In the genomic region with DNA sequence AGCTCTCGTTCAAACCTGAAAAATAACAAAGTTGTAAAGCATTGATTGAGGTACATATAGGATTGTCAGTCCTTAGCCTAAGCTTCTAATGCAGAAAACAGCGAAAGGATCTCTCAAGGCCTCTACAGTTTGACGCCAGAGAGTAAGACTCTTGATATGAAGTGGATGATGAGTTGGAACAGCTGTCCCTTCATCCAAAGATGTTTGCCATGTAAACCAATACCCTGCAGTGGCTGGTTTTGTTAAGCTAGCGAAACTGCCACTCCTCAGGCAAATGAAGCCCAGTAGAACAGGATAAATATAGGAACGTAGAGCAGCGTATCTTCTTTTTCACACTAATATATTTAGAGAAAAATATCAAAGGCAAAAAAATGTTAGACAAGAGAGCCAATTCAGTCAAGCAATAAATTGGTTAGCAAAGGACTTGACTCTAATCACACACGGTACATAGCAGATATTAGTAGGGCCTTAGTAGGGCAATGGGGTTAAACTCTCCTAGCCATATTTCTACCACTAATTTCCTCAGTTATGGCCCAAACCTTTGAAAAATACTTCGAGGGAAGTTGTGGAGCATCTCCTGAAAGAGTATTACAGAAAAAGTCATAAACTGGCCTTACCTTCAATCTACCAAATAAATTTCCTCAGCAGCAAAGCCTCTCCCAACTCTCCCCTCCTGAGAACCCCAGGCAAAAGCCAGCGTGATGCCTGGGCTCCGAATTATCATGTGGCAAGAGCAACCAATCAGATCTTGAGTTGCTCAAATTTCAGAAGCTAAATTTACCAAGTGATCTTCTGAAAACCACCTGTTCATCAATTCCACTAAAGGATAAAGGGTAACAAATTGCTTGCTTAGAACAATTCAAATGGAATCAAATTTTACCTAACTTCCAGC, we compare ENCODE assay signal across 18 cellular contexts. TPM values are rescaled to one million over a fixed set of nuclear protein-coding genes. Genes with fewer than 3 reads are reported as not detected.
DNase-seq lines count a peak whose midpoint lies in the region; ATAC-seq and TF ChIP-seq lines count a peak whose summit lies in the region.
"Had no signal": no experiment of that assay in that cellular context is flagged by ENCODE, and none has a peak within 500 bp of the region (broad histone marks: within the 10 kb centered on the region; RNA-seq: fewer than 3 reads in every experiment).

A gene with protein sequence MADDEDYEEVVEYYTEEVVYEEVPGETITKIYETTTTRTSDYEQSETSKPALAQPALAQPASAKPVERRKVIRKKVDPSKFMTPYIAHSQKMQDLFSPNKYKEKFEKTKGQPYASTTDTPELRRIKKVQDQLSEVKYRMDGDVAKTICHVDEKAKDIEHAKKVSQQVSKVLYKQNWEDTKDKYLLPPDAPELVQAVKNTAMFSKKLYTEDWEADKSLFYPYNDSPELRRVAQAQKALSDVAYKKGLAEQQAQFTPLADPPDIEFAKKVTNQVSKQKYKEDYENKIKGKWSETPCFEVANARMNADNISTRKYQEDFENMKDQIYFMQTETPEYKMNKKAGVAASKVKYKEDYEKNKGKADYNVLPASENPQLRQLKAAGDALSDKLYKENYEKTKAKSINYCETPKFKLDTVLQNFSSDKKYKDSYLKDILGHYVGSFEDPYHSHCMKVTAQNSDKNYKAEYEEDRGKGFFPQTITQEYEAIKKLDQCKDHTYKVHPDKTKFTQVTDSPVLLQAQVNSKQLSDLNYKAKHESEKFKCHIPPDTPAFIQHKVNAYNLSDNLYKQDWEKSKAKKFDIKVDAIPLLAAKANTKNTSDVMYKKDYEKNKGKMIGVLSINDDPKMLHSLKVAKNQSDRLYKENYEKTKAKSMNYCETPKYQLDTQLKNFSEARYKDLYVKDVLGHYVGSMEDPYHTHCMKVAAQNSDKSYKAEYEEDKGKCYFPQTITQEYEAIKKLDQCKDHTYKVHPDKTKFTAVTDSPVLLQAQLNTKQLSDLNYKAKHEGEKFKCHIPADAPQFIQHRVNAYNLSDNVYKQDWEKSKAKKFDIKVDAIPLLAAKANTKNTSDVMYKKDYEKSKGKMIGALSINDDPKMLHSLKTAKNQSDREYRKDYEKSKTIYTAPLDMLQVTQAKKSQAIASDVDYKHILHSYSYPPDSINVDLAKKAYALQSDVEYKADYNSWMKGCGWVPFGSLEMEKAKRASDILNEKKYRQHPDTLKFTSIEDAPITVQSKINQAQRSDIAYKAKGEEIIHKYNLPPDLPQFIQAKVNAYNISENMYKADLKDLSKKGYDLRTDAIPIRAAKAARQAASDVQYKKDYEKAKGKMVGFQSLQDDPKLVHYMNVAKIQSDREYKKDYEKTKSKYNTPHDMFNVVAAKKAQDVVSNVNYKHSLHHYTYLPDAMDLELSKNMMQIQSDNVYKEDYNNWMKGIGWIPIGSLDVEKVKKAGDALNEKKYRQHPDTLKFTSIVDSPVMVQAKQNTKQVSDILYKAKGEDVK (N-terminal part only) (minus strand): TSS at position 696 of the 892 bp plus-strand sequence. CDS start 1,320 bp downstream, outside the sequence.

- DNase-seq in COLO668 (lab: John Stamatoyannopoulos, UW; ENCODE audit: unreplicated experiment) (peak; percentile 40), LHCN-M2 (ENCODE audit: low read depth) (peak; percentile 92), NCI-H2171 treated with DMSO at 0.1 percent for 48 hours (lab: John Stamatoyannopoulos, UW) (peak; percentile 90), WTC11 (ENCODE audit: low spot score) (no peak), GM23248 (no peak), cerebellum (ENCODE audit: low spot score) (no peak)
- DNase-seq in activated CD8-positive, alpha-beta memory T cell treated with anti-CD3 and anti-CD28 coated beads, Interleukin-2, amount 50 U/mL, for 48 hours: no peak
- DNase-seq: activated CD4-positive, alpha-beta T cell treated with anti-CD3 and anti-CD28 coated beads, Interleukin-2, amount 10 ng/mL, durations not matched to agents 24 days and 14 days; central memory CD4-positive, alpha-beta T cell; COR-L47; GOT3; mesendoderm; nucleus accumbens; spleen; stimulated activated naive CD8-positive, alpha-beta T cell treated with anti-CD3 and anti-CD28 coated beads, Interleukin-15, amount 100 ng/mL, for 72 hours; T1000 had no signal

- peak; percentile 33 for ATAC-seq in WTC11
- no peak for ATAC-seq in HG02798 (IDR thresholded peaks at IDR 0.05; ENCODE audit: poor library complexity, unreplicated experiment)
- ATAC-seq: stimulated activated naive CD8-positive, alpha-beta T cell treated with anti-CD3 and anti-CD28 coated beads, Interleukin-15, amount 100 ng/mL, for 72 hours had no signal

- H3K27ac ChIP-seq in GM23248: no peak within 1 kb of the TSS
- H3K27ac ChIP-seq: HL-60, spleen had no signal

- H3K4me1 Mint-ChIP-seq in WTC11: peaks cover 38% of the 10 kb centered on the region
- H3K4me1 Mint-ChIP-seq: activated CD4-positive, alpha-beta T cell treated with anti-CD3 and anti-CD28 coated beads, Interleukin-2, amount 10 ng/mL, durations not matched to agents 24 days and 14 days; stimulated activated naive CD8-positive, alpha-beta T cell treated with anti-CD3 and anti-CD28 coated beads, Interleukin-15, amount 100 ng/mL, for 72 hours had no signal

- in situ Hi-C loops in GM23248 (cut with MboI): no loop called here

- H3K36me3 ChIP-seq in GM23248 (ENCODE audit: low read depth): no peaks in the 10 kb centered on the region
- H3K36me3 ChIP-seq: spleen had no signal

- WGBS in GM23248 (ENCODE audit: low coverage in 1 of 2, low lambda C conversion rate in 2 of 2, missing lambda C conversion rate in 2 of 2), 2 experiments: 60 to 65% methylated on average over 10 of the region's 10 CpGs

- H2AFZ ChIP-seq in GM23248: no peak within 1 kb of the TSS

- POLR2A ChIA-PET in WTC11 (lab: Charles Lee): no interaction called here

- H3K27me3 ChIP-seq in GM23248 (replicated peaks; ENCODE audit: insufficient read depth): no peaks in the 10 kb centered on the region
- H3K27me3 ChIP-seq: spleen had no signal

- H4K20me1 ChIP-seq in GM23248 (ENCODE audit: insufficient read depth): no peaks in the 10 kb centered on the region

- H3K9me3 ChIP-seq in GM23248 (ENCODE audit: low read depth): no peaks in the 10 kb centered on the region

- no peaks in the 10 kb centered on the region for H3K9me2 ChIP-seq in GM23248 (ENCODE audit: insufficient read depth)

- no peak within 1 kb of the TSS for H3K4me3 Mint-ChIP-seq in WTC11
- H3K4me3 Mint-ChIP-seq: activated CD4-positive, alpha-beta T cell treated with anti-CD3 and anti-CD28 coated beads, Interleukin-2, amount 10 ng/mL, durations not matched to agents 24 days and 14 days; stimulated activated naive CD8-positive, alpha-beta T cell treated with anti-CD3 and anti-CD28 coated beads, Interleukin-15, amount 100 ng/mL, for 72 hours had no signal

- no peak within 1 kb of the TSS for H3K4me3 ChIP-seq in GM23248
- H3K4me3 ChIP-seq: spleen had no signal

- H3K36me3 Mint-ChIP-seq in WTC11: no peaks in the 10 kb centered on the region

- no peak within 1 kb of the TSS for H3K27ac Mint-ChIP-seq in WTC11
- H3K27ac Mint-ChIP-seq: activated CD4-positive, alpha-beta T cell treated with anti-CD3 and anti-CD28 coated beads, Interleukin-2, amount 10 ng/mL, durations not matched to agents 24 days and 14 days; stimulated activated naive CD8-positive, alpha-beta T cell treated with anti-CD3 and anti-CD28 coated beads, Interleukin-15, amount 100 ng/mL, for 72 hours had no signal

- H3F3A ChIP-seq in GM23248 (ENCODE audit: insufficient read depth): no peaks in the 10 kb centered on the region

- no peaks in the 10 kb centered on the region for H3K27me3 Mint-ChIP-seq in WTC11 (ENCODE audit: low read depth)
- H3K27me3 Mint-ChIP-seq: stimulated activated naive CD8-positive, alpha-beta T cell treated with anti-CD3 and anti-CD28 coated beads, Interleukin-15, amount 100 ng/mL, for 72 hours had no signal

- H3K4me1 ChIP-seq in GM23248 (ENCODE audit: insufficient read depth): peaks cover 10% of the 10 kb centered on the region; the same call in 1 of the 2 replicates

- no peaks in the 10 kb centered on the region for H3K79me2 ChIP-seq in GM23248 (ENCODE audit: insufficient read depth)

- CTCF ChIA-PET in WTC11 (lab: Charles Lee): interaction anchor here (1.1 to 1.3 kb wide), 3 partner anchors 22 to 292 kb away, joined by 3 to 4 read pairs (median 3); no protein-coding TSS in a partner anchor

- H3K9ac ChIP-seq in GM23248: no peak within 1 kb of the TSS

- H3K4me2 ChIP-seq in GM23248 (ENCODE audit: unreplicated experiment): no peak within 1 kb of the TSS

- no peak for TF ChIP-seq CTCF in WTC11 (IDR thresholded peaks at IDR 0.05)

- peaks cover 2% of the 10 kb centered on the region for H3K9me3 Mint-ChIP-seq in WTC11
- H3K9me3 Mint-ChIP-seq: activated CD4-positive, alpha-beta T cell treated with anti-CD3 and anti-CD28 coated beads, Interleukin-2, amount 10 ng/mL, durations not matched to agents 24 days and 14 days; stimulated activated naive CD8-positive, alpha-beta T cell treated with anti-CD3 and anti-CD28 coated beads, Interleukin-15, amount 100 ng/mL, for 72 hours had no signal

TF ChIP-seq in WTC11, 78 proteins besides CTCF, POLR2A, EP300 and RAD21 (continues in another document):
- TF ChIP-seq E2F4 (CRISPR knock-in tag; IDR thresholded peaks at IDR 0.05; ENCODE audit: borderline replicate concordance, low read depth) (no peak), USF2 (CRISPR knock-in tag; IDR thresholded peaks at IDR 0.05) (no peak; the same call in 1 of the 2 replicates), NR1H2 (CRISPR knock-in tag; IDR thresholded peaks at IDR 0.05) (no peak), SMAD3 (CRISPR knock-in tag; IDR thresholded peaks at IDR 0.05; ENCODE audit: borderline replicate concordance) (no peak)

RNA-seq across cellular contexts. Expression of the gene that starts here (rescaled TPM):
- total RNA-seq in LHCN-M2 (2014; rRNA removed) (0.32 and 2.6 TPM in 2 replicates), WTC11 (2021) (1.7 to 2.1 TPM (median 1.9 TPM) in 3 replicates), cerebellum (3.9 TPM)
- 0.39 TPM for polyA plus RNA-seq in LHCN-M2 (2012)
- 1.3 and 1.5 TPM in 2 replicates for total RNA-seq in GM23248 (2014; rRNA removed; shearing (Covaris generic))
- 0.11 and 0.22 TPM in 2 replicates for polyA plus RNA-seq in GM23248 (2016; fragmentation: Nextera tagmentation; extraction: Ambion mirVana)

Comparison
In these comparisons a context has a peak if more than half of its experiments do, and no peak if none do; other contexts are left out.
1. DNase-seq: peak in COLO668 (single experiment), LHCN-M2 (single experiment) and NCI-H2171 treated with DMSO at 0.1 percent for 48 hours (single experiment); none in WTC11 (single experiment), activated CD8-positive, alpha-beta memory T cell treated with anti-CD3 and anti-CD28 coated beads, Interleukin-2, amount 50 U/mL, for 48 hours (single experiment), GM23248 (single experiment) and cerebellum (single experiment).